In the genomic region with DNA sequence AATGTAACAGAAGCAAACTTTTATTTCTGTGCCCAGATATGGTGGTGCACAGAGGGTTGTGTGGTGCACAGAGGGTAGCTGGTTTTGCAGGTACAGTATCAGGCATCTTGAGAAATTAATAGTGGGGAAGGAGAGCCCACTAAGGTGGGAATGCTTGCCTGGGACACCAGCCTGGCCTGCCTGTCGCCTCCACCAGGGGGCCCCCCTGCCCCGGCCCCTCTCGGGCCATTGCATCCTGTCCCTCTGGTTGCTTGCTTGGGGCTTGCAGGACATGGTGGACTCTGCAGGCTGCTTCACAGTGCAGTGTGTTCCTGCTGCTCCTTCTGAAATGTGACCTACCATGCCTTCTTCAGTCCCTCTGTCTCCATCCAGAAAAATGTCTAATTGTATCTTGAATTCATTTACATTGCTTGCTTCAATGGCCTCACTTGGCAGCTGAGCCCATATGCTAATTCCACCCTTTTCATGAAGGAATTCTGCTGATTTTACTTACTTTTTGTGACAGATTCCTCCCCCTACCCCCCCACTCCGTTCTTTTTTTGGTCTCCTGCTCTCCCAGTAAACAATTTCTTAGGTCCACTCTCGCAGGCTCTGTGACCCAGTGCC, we compare ENCODE assay signal across 9 cellular contexts.
DNase-seq lines count a peak whose midpoint lies in the region; ATAC-seq and TF ChIP-seq lines count a peak whose summit lies in the region.
"Had no signal": no experiment of that assay in that cellular context is flagged by ENCODE, and none has a peak within 500 bp of the region (broad histone marks: within the 10 kb centered on the region; RNA-seq: fewer than 3 reads in every experiment).

No MANE protein-coding gene starts in this region.

- H3K9ac ChIP-seq in Karpas-422 (ENCODE audit: low read length), result no peak overlapping the region

- peaks cover 9% of the 10 kb centered on the region; the same call in 1 of the 2 replicates for H3K9me3 ChIP-seq in Karpas-422 (ENCODE audit: low read length)

- H3K4me3 ChIP-seq in Karpas-422 (ENCODE audit: low read length) (no peak overlapping the region), retinal pigment epithelial cell (ENCODE audit: low read length) (no peak overlapping the region)

- in situ Hi-C loops in G401 (cut with HindIII; ENCODE audit: low sequenced_read_pairs), result no loop called here

- ATAC-seq in GM21390 (IDR thresholded peaks at IDR 0.05; ENCODE audit: unreplicated experiment), result no peak

- H3K36me3 ChIP-seq in Karpas-422 (ENCODE audit: insufficient read depth, low read length), result no peaks in the 10 kb centered on the region

- H3K4me1 ChIP-seq in Karpas-422 (ENCODE audit: low read length), result no peaks in the 10 kb centered on the region

- DNase-seq in G401 (ENCODE audit: low spot score) (peak; percentile 29), Karpas-422 (peak; percentile 73), germinal center (ENCODE audit: low spot score) (peak; percentile 66), retinal pigment epithelial cell (ENCODE audit: low read depth) (no peak), NCI-H524 treated with DMSO at 0.1 percent for 48 hours (lab: John Stamatoyannopoulos, UW) (no peak), midbrain (lab: John Stamatoyannopoulos, UW) (no peak)
- DNase-seq in activated T-cell treated with anti-CD3 and anti-CD28 coated beads, Interleukin-2, amount 50 U/mL, for 1 hour, result peak; percentile 44
- DNase-seq: naive B cell had no signal

- H3K9me2 ChIP-seq in Karpas-422 (replicated peaks; ENCODE audit: insufficient read depth, low read length), result no peaks in the 10 kb centered on the region

- no peak overlapping the region for H2AFZ ChIP-seq in Karpas-422 (ENCODE audit: low read length)

- no peak overlapping the region for H3K4me2 ChIP-seq in Karpas-422 (ENCODE audit: low read depth, low read length, poor library complexity, severe bottlenecking)

- peaks cover 43% of the 10 kb centered on the region for H3K79me2 ChIP-seq in Karpas-422 (ENCODE audit: low read length)

- TF ChIP-seq CTCF in retinal pigment epithelial cell (conservative IDR thresholded peaks at IDR 0.05; ENCODE audit: low read depth, low read length), result peak; percentile 94

- H3K27me3 ChIP-seq in Karpas-422 (ENCODE audit: low read length), result no peaks in the 10 kb centered on the region

- no peak overlapping the region for H3K27ac ChIP-seq in Karpas-422 (ENCODE audit: low read length)

- peaks cover 13% of the 10 kb centered on the region; the same call in 1 of the 2 replicates for H4K20me1 ChIP-seq in Karpas-422 (ENCODE audit: insufficient read depth, low read depth, low read length)

Comparison
In these comparisons a context has a peak if more than half of its experiments do, and no peak if none do; other contexts are left out.
1. DNase-seq: peak in G401 (single experiment), Karpas-422 (single experiment), activated T-cell treated with anti-CD3 and anti-CD28 coated beads, Interleukin-2, amount 50 U/mL, for 1 hour (single experiment) and germinal center (single experiment); none in retinal pigment epithelial cell (single experiment), NCI-H524 treated with DMSO at 0.1 percent for 48 hours (single experiment) and midbrain (single experiment).